15 cellular contexts compared by ENCODE assay signal in the genomic region with DNA sequence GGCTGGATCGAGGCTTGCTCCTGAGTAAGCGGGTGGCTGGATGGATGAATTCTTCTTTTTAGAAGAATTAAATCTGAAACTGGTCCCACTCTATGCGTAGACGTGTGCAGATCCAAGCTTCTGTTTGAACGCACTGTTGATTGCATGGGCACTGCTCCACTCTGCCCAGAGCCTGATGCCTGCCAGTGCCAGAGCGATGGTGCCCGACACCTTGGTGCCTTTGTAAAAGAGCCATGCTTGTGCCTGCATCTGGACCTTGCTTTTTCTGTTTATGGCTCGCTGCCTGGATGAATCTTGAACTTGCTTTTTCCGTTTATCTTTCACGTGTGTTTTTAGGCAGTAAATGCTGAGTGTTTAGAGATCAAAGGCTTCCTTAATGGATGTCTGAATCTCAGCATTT. TPM values are rescaled to one million over a fixed set of nuclear protein-coding genes. Genes with fewer than 3 reads are reported as not detected.
DNase-seq lines count a peak whose midpoint lies in the region; TF ChIP-seq lines count a peak whose summit lies in the region.
"Had no signal": no experiment of that assay in that cellular context is flagged by ENCODE, and none has a peak within 500 bp of the region (broad histone marks: within the 10 kb centered on the region; RNA-seq: fewer than 3 reads in every experiment).

No MANE protein-coding gene starts in this region.

- no peaks in the 10 kb centered on the region for H3K9me3 ChIP-seq in OCI-LY1 (ENCODE audit: low read length)
- H3K9me3 ChIP-seq in left ventricle myocardium inferior (replicated peaks): no peaks in the 10 kb centered on the region

- H3K79me2 ChIP-seq in OCI-LY1 (ENCODE audit: insufficient read depth, low read length) (no peaks in the 10 kb centered on the region), mesendoderm (ENCODE audit: control insufficient read depth, insufficient read depth, low read length) (no peaks in the 10 kb centered on the region)

- H3K36me3 ChIP-seq in OCI-LY1 (ENCODE audit: insufficient read depth, low read length): peaks cover 60% of the 10 kb centered on the region
- H3K36me3 ChIP-seq in left ventricle myocardium inferior: peaks cover 79% of the 10 kb centered on the region
- peaks cover 4% of the 10 kb centered on the region for H3K36me3 ChIP-seq in mesendoderm (ENCODE audit: control insufficient read depth, insufficient read depth, low read length)

- H3K79me1 ChIP-seq in mesendoderm (ENCODE audit: low read length): no peaks in the 10 kb centered on the region

- H3K36me3 Mint-ChIP-seq in osteocyte (ENCODE audit: unreplicated experiment) (peaks cover 48% of the 10 kb centered on the region), progenitor cell of endocrine pancreas (ENCODE audit: insufficient read depth) (peaks cover 7% of the 10 kb centered on the region)

- no peak overlapping the region for H3K4ac ChIP-seq in mesendoderm (ENCODE audit: low read depth, low read length)

- H3K4me3 Mint-ChIP-seq in osteocyte (ENCODE audit: unreplicated experiment) (no peak overlapping the region), progenitor cell of endocrine pancreas (ENCODE audit: low read depth) (no peak overlapping the region)
- H3K4me3 Mint-ChIP-seq: nephron progenitor cell had no signal

- H3K23ac ChIP-seq in mesendoderm (ENCODE audit: low read length): no peak overlapping the region

- no peaks in the 10 kb centered on the region for H4K20me1 ChIP-seq in OCI-LY1 (ENCODE audit: insufficient read depth, low read length)

- H3K27ac Mint-ChIP-seq in osteocyte (ENCODE audit: unreplicated experiment) (no peak overlapping the region), progenitor cell of endocrine pancreas (no peak overlapping the region)
- H3K27ac Mint-ChIP-seq: nephron progenitor cell had no signal

- H3K9me2 ChIP-seq in OCI-LY1 (ENCODE audit: low read depth, low read length): no peaks in the 10 kb centered on the region

- H3K27me3 Mint-ChIP-seq in osteocyte (ENCODE audit: unreplicated experiment): no peaks in the 10 kb centered on the region
- H3K27me3 Mint-ChIP-seq in progenitor cell of endocrine pancreas: no peaks in the 10 kb centered on the region

- H2BK5ac ChIP-seq in mesendoderm (ENCODE audit: low read length): no peak overlapping the region

- intact Hi-C loops in left ventricle myocardium inferior (cut with micrococcal nuclease): no loop called here

- H4K8ac ChIP-seq in mesendoderm (ENCODE audit: low read depth, low read length): no peak overlapping the region

- no peak overlapping the region for H3K4me2 ChIP-seq in OCI-LY1 (ENCODE audit: low read length)
- no peak overlapping the region for H3K4me2 ChIP-seq in mesendoderm (ENCODE audit: low read length)

- H3K27me3 ChIP-seq in OCI-LY1 (ENCODE audit: insufficient read depth, low read length) (no peaks in the 10 kb centered on the region), left ventricle myocardium inferior (ENCODE audit: low read depth) (no peaks in the 10 kb centered on the region), mesendoderm (ENCODE audit: insufficient read depth, low read length, poor library complexity) (no peaks in the 10 kb centered on the region)

- no peak overlapping the region for H3K4me3 ChIP-seq in OCI-LY1 (ENCODE audit: low read depth, low read length, poor library complexity, severe bottlenecking)
- H3K4me3 ChIP-seq in left ventricle myocardium inferior: no peak overlapping the region
- H3K4me3 ChIP-seq in mesendoderm (ENCODE audit: low read length): no peak overlapping the region
- H3K4me3 ChIP-seq: SK-N-MC had no signal

- no CpG with 5 or more reads among the region's 10 CpGs for WGBS in mesendoderm (ENCODE audit: extremely low coverage, insufficient coverage, low lambda C conversion rate)

- no peak overlapping the region for H2BK15ac ChIP-seq in mesendoderm (replicated peaks; ENCODE audit: low read depth)

- H3K4me1 ChIP-seq in OCI-LY1 (ENCODE audit: insufficient read depth, low read length, severe bottlenecking): peaks cover 22% of the 10 kb centered on the region
- peaks cover 21% of the 10 kb centered on the region for H3K4me1 ChIP-seq in left ventricle myocardium inferior
- H3K4me1 ChIP-seq in mesendoderm (ENCODE audit: control insufficient read depth, low read depth, low read length): no peaks in the 10 kb centered on the region

- peak overlapping the region; percentile 88 for H3K27ac ChIP-seq in OCI-LY1 (ENCODE audit: low read depth, low read length, poor library complexity, severe bottlenecking)
- peak overlapping the region; percentile 35 for H3K27ac ChIP-seq in left ventricle myocardium inferior (replicated peaks)
- H3K27ac ChIP-seq in mesendoderm (ENCODE audit: low read depth, low read length): no peak overlapping the region
- H3K27ac ChIP-seq: SK-N-MC had no signal

- H4K5ac ChIP-seq in mesendoderm (ENCODE audit: low read length): no peak overlapping the region

- H2AK5ac ChIP-seq in mesendoderm (ENCODE audit: low read length): no peak overlapping the region

- H3K4me1 Mint-ChIP-seq in osteocyte (ENCODE audit: unreplicated experiment) (peaks cover 14% of the 10 kb centered on the region), progenitor cell of endocrine pancreas (ENCODE audit: low read depth) (no peaks in the 10 kb centered on the region)
- H3K4me1 Mint-ChIP-seq: nephron progenitor cell had no signal

- no peaks in the 10 kb centered on the region for H3F3A ChIP-seq in OCI-LY1 (ENCODE audit: insufficient read depth, low read length)

- no peaks in the 10 kb centered on the region for H3K9me3 Mint-ChIP-seq in osteocyte (ENCODE audit: unreplicated experiment)
- H3K9me3 Mint-ChIP-seq in progenitor cell of endocrine pancreas (ENCODE audit: low read depth): no peaks in the 10 kb centered on the region
- H3K9me3 Mint-ChIP-seq: nephron progenitor cell had no signal

- no peak for TF ChIP-seq CTCF in OCI-LY1 (IDR thresholded peaks at IDR 0.05; ENCODE audit: low read length)
- no peak for TF ChIP-seq CTCF in left ventricle myocardium inferior (IDR thresholded peaks at IDR 0.05; ENCODE audit: borderline replicate concordance)
- no peak for TF ChIP-seq CTCF in osteocyte (IDR thresholded peaks at IDR 0.05)
- TF ChIP-seq CTCF in progenitor cell of endocrine pancreas (IDR thresholded peaks at IDR 0.05; ENCODE audit: unreplicated experiment): no peak

- no peak overlapping the region for H3K56ac ChIP-seq in mesendoderm (ENCODE audit: low read length)

- H2BK120ac ChIP-seq in mesendoderm (ENCODE audit: low read depth, low read length): no peak overlapping the region

- peak; percentile 48 for DNase-seq in Ammon's horn (ENCODE audit: low spot score)
- no peak for DNase-seq in left ventricle myocardium inferior
- DNase-seq in osteocyte (ENCODE audit: extremely low spot score, unreplicated experiment): peak; percentile 63
- DNase-seq in mesendoderm: no peak
- no peak for DNase-seq in NCI-H69 (lab: John Stamatoyannopoulos, UW)
- no peak for DNase-seq in NCI-H446 (lab: John Stamatoyannopoulos, UW)
- DNase-seq in progenitor cell of endocrine pancreas (ENCODE audit: low spot score, unreplicated experiment): no peak
- DNase-seq: activated effector memory CD4-positive, alpha-beta T cell treated with anti-CD3 and anti-CD28 coated beads, Interleukin-2, amount 50 U/mL, for 16 hours; Calu3; kidney; NCI-H2029; NCI-H510A treated with DMSO at 0.1 percent for 48 hours; nephron progenitor cell had no signal

- no peak overlapping the region for H2AFZ ChIP-seq in OCI-LY1 (ENCODE audit: low read length)

- H3K9ac ChIP-seq in OCI-LY1 (ENCODE audit: low read length): no peak overlapping the region
- no peak overlapping the region for H3K9ac ChIP-seq in mesendoderm (ENCODE audit: low read length)

- H3K18ac ChIP-seq in mesendoderm (ENCODE audit: low read length): no peak overlapping the region

RNA-seq across cellular contexts. Expression of a gene that starts 15.0 kb away (rescaled TPM):
- total RNA-seq in left ventricle myocardium inferior: 7.4 TPM
- total RNA-seq in osteocyte: 0.75 and 2.2 TPM in 2 replicates
- polyA plus RNA-seq in mesendoderm (2013, experiment 1 of 2): 0.51 TPM
- polyA plus RNA-seq in mesendoderm (2013, experiment 2 of 2): 0.66 TPM
- 5.3 and 7.0 TPM in 2 replicates for total RNA-seq in progenitor cell of endocrine pancreas

RNA-seq across cellular contexts. Expression of a gene that starts 41.3 kb away (rescaled TPM):
- total RNA-seq in left ventricle myocardium inferior (143 TPM), osteocyte (8.2 and 9.4 TPM in 2 replicates), progenitor cell of endocrine pancreas (16.7 and 20.6 TPM in 2 replicates)
- 8.9 TPM for polyA plus RNA-seq in mesendoderm (2013, experiment 1 of 2)
- 8.4 TPM for polyA plus RNA-seq in mesendoderm (2013, experiment 2 of 2)

Comparison
In these comparisons a context has a peak if more than half of its experiments do, and no peak if none do; other contexts are left out.
1. DNase-seq: peak in Ammon's horn (single experiment) and osteocyte (single experiment); none in left ventricle myocardium inferior (single experiment), mesendoderm (single experiment), NCI-H69 (single experiment), NCI-H446 (0 of 2) and progenitor cell of endocrine pancreas (single experiment).